In genomic region chr15:31235298-31236183, GRCh38 we compare ENCODE assay signal across 8 cellular contexts.
DNase-seq lines count a peak whose midpoint lies in the region; ATAC-seq and TF ChIP-seq lines count a peak whose summit lies in the region.

No MANE protein-coding gene starts in this region.

- peak; percentile 49 for DNase-seq in GM20000 (ENCODE audit: low spot score)
- peak; percentile 72 for DNase-seq in NCI-H146 (lab: John Stamatoyannopoulos, UW)
- DNase-seq in body of pancreas: peak; percentile 28 to 63 (median 52)
- peak; percentile 26 for DNase-seq in myocyte (ENCODE audit: low read depth)
- no peak for DNase-seq in WTC11 (ENCODE audit: low spot score)
- no peak for DNase-seq in activated CD8-positive, alpha-beta memory T cell treated with anti-CD3 and anti-CD28 coated beads, Interleukin-2, amount 50 U/mL, for 4 hours
- DNase-seq in PC-9: no peak

- intact Hi-C loops in body of pancreas (cut with DNase I): no loop called here
- intact Hi-C loops in PC-9 (cut with micrococcal nuclease; ENCODE audit: unreplicated experiment): no loop called here

- no peaks in the 10 kb centered on the region for H3K79me2 ChIP-seq in PC-9 (ENCODE audit: low read depth)

- WGBS in body of pancreas, 2 donors: 55 to 67% methylated on average over 20 of the region's 20 CpGs

- no peak overlapping the region for H2AFZ ChIP-seq in PC-9

- H3K4me3 Mint-ChIP-seq in WTC11: no peak overlapping the region

- H3K9me2 ChIP-seq in PC-9 (ENCODE audit: insufficient read depth): no peaks in the 10 kb centered on the region

- H3K4me3 ChIP-seq in body of pancreas (no peak overlapping the region), PC-9 (no peak overlapping the region)

- no TSS peak for BruUV-seq in PC-9 (replicated peaks; lab: Mats Ljungman, UMichigan)

- ATAC-seq in body of pancreas (peak; percentile 51), HG02840 (IDR thresholded peaks at IDR 0.05; ENCODE audit: low FRiP score, unreplicated experiment) (no peak), WTC11 (no peak)

- no peaks in the 10 kb centered on the region for H4K20me1 ChIP-seq in PC-9 (ENCODE audit: insufficient read depth)

- H3K27ac Mint-ChIP-seq in WTC11: no peak overlapping the region

- H3K9me3 Mint-ChIP-seq in WTC11: peaks cover 3% of the 10 kb centered on the region; the same call in 1 of the 2 replicates

- no peak overlapping the region for H3K4me2 ChIP-seq in PC-9

- no peak for TF ChIP-seq POLR2A in body of pancreas (IDR thresholded peaks at IDR 0.05)

- H3K4me1 Mint-ChIP-seq in WTC11: no peaks in the 10 kb centered on the region

- H3K36me3 Mint-ChIP-seq in WTC11: no peaks in the 10 kb centered on the region

- TF ChIP-seq CTCF in GM20000 (IDR thresholded peaks at IDR 0.05; ENCODE audit: extremely low read depth, missing control alignments) (no peak), body of pancreas (IDR thresholded peaks at IDR 0.05) (no peak), WTC11 (IDR thresholded peaks at IDR 0.05) (no peak), PC-9 (conservative IDR thresholded peaks at IDR 0.05) (no peak)

- H3K27ac ChIP-seq in body of pancreas (peak overlapping the region in 3 of 4 donors; percentile 50 to 86 (median 70)), PC-9 (no peak overlapping the region)

- CTCF ChIA-PET in WTC11 (lab: Charles Lee) (interaction anchor here (1.2 to 2.4 kb wide), 3 partner anchors 35 to 253 kb away, joined by 3 to 11 read pairs (median 6); no protein-coding TSS in a partner anchor), PC-9 (lab: Charles Lee) (no interaction called here)

- peaks cover 5% of the 10 kb centered on the region; the same call in 1 of the 2 replicates for H3K27me3 Mint-ChIP-seq in WTC11 (ENCODE audit: low read depth)

- no peaks in the 10 kb centered on the region for H3K9me3 ChIP-seq in body of pancreas
- H3K9me3 ChIP-seq in PC-9 (ENCODE audit: insufficient read depth, low read depth): no peaks in the 10 kb centered on the region

- H3K36me3 ChIP-seq in body of pancreas (replicated peaks in 1 of 2; ENCODE audit: insufficient read depth in 1 of 2, low read depth in 2 of 2) (no peaks in the 10 kb centered on the region), PC-9 (ENCODE audit: low read depth) (no peaks in the 10 kb centered on the region)

- H3K27me3 ChIP-seq in body of pancreas (no peaks in the 10 kb centered on the region), PC-9 (ENCODE audit: insufficient read depth, low read depth) (peaks cover 17% of the 10 kb centered on the region; the same call in 1 of the 2 replicates)

- H3F3A ChIP-seq in PC-9 (ENCODE audit: insufficient read depth, low read depth): no peaks in the 10 kb centered on the region

- POLR2A ChIA-PET in WTC11 (lab: Charles Lee) (no interaction called here), PC-9 (lab: Charles Lee; ENCODE audit: unreplicated experiment) (no interaction called here)

- peaks cover 19% of the 10 kb centered on the region for H3K4me1 ChIP-seq in body of pancreas
- no peaks in the 10 kb centered on the region for H3K4me1 ChIP-seq in PC-9 (replicated peaks; ENCODE audit: insufficient read depth)

TF ChIP-seq in WTC11, 78 proteins besides CTCF, POLR2A, EP300 and RAD21:
- TF ChIP-seq SMAD4 (CRISPR knock-in tag; IDR thresholded peaks at IDR 0.05) (no peak), ZNF219 (CRISPR knock-in tag; IDR thresholded peaks at IDR 0.05; ENCODE audit: borderline replicate concordance) (no peak), ZNF121 (CRISPR knock-in tag; IDR thresholded peaks at IDR 0.05) (no peak), FOXJ3 (CRISPR knock-in tag; IDR thresholded peaks at IDR 0.05; ENCODE audit: borderline replicate concordance) (no peak), ZNF396 (CRISPR knock-in tag; IDR thresholded peaks at IDR 0.05; ENCODE audit: borderline replicate concordance) (no peak), NFE2L1 (CRISPR knock-in tag; IDR thresholded peaks at IDR 0.05) (no peak), ZNF263 (CRISPR knock-in tag; IDR thresholded peaks at IDR 0.05; ENCODE audit: low read depth) (no peak), MXD4 (CRISPR knock-in tag; IDR thresholded peaks at IDR 0.05; ENCODE audit: borderline replicate concordance) (no peak), PREB (CRISPR knock-in tag; IDR thresholded peaks at IDR 0.05; ENCODE audit: borderline replicate concordance) (no peak), JAZF1 (CRISPR knock-in tag; IDR thresholded peaks at IDR 0.05) (no peak), KAT7 (CRISPR knock-in tag; IDR thresholded peaks at IDR 0.05; ENCODE audit: borderline replicate concordance) (no peak), OVOL2 (CRISPR knock-in tag; IDR thresholded peaks at IDR 0.05; ENCODE audit: borderline replicate concordance) (no peak), USF1 (CRISPR knock-in tag; IDR thresholded peaks at IDR 0.05) (no peak), ETV6 (CRISPR knock-in tag; IDR thresholded peaks at IDR 0.05) (no peak), GTF2I (CRISPR knock-in tag; conservative IDR thresholded peaks at IDR 0.05) (no peak), MYBL2 (CRISPR knock-in tag; IDR thresholded peaks at IDR 0.05) (no peak)

Comparison
In these comparisons a context has a peak if more than half of its experiments do, and no peak if none do; other contexts are left out.
1. DNase-seq: peak in GM20000 (single experiment), NCI-H146 (single experiment), body of pancreas (4 of 4) and myocyte (single experiment); none in WTC11 (single experiment), activated CD8-positive, alpha-beta memory T cell treated with anti-CD3 and anti-CD28 coated beads, Interleukin-2, amount 50 U/mL, for 4 hours (single experiment) and PC-9 (0 of 2).